In the genomic region with DNA sequence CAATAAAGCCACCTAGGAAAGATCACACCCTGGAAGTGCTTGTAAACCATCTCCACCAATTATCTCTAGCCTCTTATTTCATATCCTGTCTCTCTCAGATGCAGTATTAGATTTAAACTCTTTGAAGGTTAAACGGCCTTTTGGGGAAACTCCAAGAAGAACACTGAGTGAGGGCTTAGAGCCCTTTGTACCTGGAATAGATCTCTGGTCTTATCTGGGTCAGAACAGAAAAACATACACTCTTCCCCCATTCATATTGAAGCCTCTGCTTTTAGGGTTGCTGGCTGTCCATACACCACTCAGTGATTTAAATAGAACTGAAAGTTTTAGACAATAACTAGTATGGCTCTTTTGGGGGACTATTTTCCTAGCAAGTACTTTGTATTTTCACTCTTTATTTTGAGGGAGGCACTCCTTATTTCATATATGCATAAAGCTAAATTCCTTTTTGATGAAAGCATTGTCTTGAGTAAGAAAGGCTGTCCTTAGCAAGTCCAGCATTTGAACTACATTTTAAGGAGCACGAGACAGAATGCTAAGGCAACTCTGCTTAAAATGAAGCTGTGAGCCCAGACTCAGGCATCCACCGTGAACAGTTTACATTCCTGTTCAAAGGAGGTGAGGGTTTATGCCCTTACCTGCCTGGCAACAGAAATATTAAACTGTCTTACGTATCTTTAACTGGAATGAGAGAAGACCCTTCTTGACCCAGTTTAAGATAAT, we compare ENCODE assay signal across 34 cellular contexts. TPM values are rescaled to one million over a fixed set of nuclear protein-coding genes. Genes with fewer than 3 reads are reported as not detected.
DNase-seq lines count a peak whose midpoint lies in the region; ATAC-seq, FAIRE-seq and TF ChIP-seq lines count a peak whose summit lies in the region.
"Had no signal": no experiment of that assay in that cellular context is flagged by ENCODE, and none has a peak within 500 bp of the region (broad histone marks: within the 10 kb centered on the region; RNA-seq: fewer than 3 reads in every experiment).

No MANE protein-coding gene starts in this region.

- H3K27ac ChIP-seq in fibroblast of lung (ENCODE audit: insufficient read depth, low read length) (no peak overlapping the region), small intestine (ENCODE audit: low read depth in 1 of 2, low read length in 1 of 2) (no peak overlapping the region)
- H3K27ac ChIP-seq: adrenal gland, brain microvascular endothelial cell, epithelial cell of prostate, foreskin keratinocyte had no signal

- H3K4me1 ChIP-seq in fibroblast of lung (ENCODE audit: control insufficient read depth, extremely low read depth, insufficient read depth, low read length) (no peaks in the 10 kb centered on the region), small intestine (ENCODE audit: control insufficient read depth in 2 of 2, insufficient read depth in 1 of 2, low read depth in 1 of 2, low read length in 1 of 2) (no peaks in the 10 kb centered on the region)
- H3K4me1 ChIP-seq: adrenal gland, foreskin keratinocyte, testis had no signal

- FAIRE-seq in small intestine (lab: Jason Lieb, UNC) = no peak
- FAIRE-seq: A204.1, keratinocyte, urothelium cell line had no signal

- peaks cover 54% of the 10 kb centered on the region for H3K4me1 Mint-ChIP-seq in osteocyte (ENCODE audit: unreplicated experiment)
- H3K4me1 Mint-ChIP-seq: H9 had no signal

- H3K4me3 ChIP-seq in fibroblast of lung (replicated peaks in 1 of 4; ENCODE audit: control extremely low read depth in 1 of 4, insufficient read depth in 1 of 4, low read depth in 3 of 4, low read length in 4 of 4) (no peak overlapping the region), small intestine (ENCODE audit: low read depth in 1 of 2, low read length in 2 of 2) (no peak overlapping the region)
- H3K4me3 ChIP-seq: adrenal gland, testis had no signal

- H3K27me3 Mint-ChIP-seq in osteocyte (ENCODE audit: unreplicated experiment) = no peaks in the 10 kb centered on the region
- H3K27me3 Mint-ChIP-seq: CD4-positive, CD25-positive, alpha-beta regulatory T cell; naive thymus-derived CD4-positive, alpha-beta T cell; T-helper 17 cell had no signal

- no peak overlapping the region for H2AFZ ChIP-seq in fibroblast of lung (ENCODE audit: low read length)

- ATAC-seq in HG02610 (IDR thresholded peaks at IDR 0.05; ENCODE audit: unreplicated experiment) = no peak
- ATAC-seq: activated CD4-positive, CD25-positive, alpha-beta regulatory T cell treated with anti-CD3 and anti-CD28 coated beads, Interleukin-2, amount 50 U/mL, for 24 hours; activated T-cell treated with anti-CD3 and anti-CD28 coated beads, Interleukin-2, amount 50 U/mL, for 72 hours; foreskin keratinocyte; naive thymus-derived CD4-positive, alpha-beta T cell; Panc1; stimulated activated naive CD8-positive, alpha-beta T cell treated with anti-CD3 and anti-CD28 coated beads, Interleukin-15, Interleukin-2, amounts not matched to agents 100 U/mL and 50 U/mL, for 24 hours; T-helper 17 cell had no signal

- 70 to 78% (median 77%) methylated on average over 4 of the region's 4 CpGs for WGBS in small intestine, 3 donors

- H3K36me3 ChIP-seq in fibroblast of lung (ENCODE audit: control insufficient read depth, insufficient read depth, low read length) (no peaks in the 10 kb centered on the region), small intestine (ENCODE audit: control insufficient read depth in 2 of 2, insufficient read depth in 2 of 2, low read length in 2 of 2) (no peaks in the 10 kb centered on the region)
- H3K36me3 ChIP-seq: adrenal gland, brain microvascular endothelial cell had no signal

- no peaks in the 10 kb centered on the region for H3K79me2 ChIP-seq in fibroblast of lung (ENCODE audit: control insufficient read depth, insufficient read depth, low read length)

- H3K36me3 Mint-ChIP-seq in osteocyte (ENCODE audit: unreplicated experiment) = no peaks in the 10 kb centered on the region
- H3K36me3 Mint-ChIP-seq: CD4-positive, CD25-positive, alpha-beta regulatory T cell had no signal

- no peaks in the 10 kb centered on the region for H4K20me1 ChIP-seq in fibroblast of lung (ENCODE audit: control insufficient read depth, extremely low read depth, insufficient read depth, low read length)

- TF ChIP-seq CTCF in fibroblast of lung (conservative IDR thresholded peaks at IDR 0.05 in 1 of 2, IDR thresholded peaks at IDR 0.05 in 1 of 2; ENCODE audit: low read depth in 1 of 2, low read length in 2 of 2) = no peak
- TF ChIP-seq CTCF in osteocyte (IDR thresholded peaks at IDR 0.05) = no peak

- in situ Hi-C loops in G401 (cut with HindIII; ENCODE audit: low sequenced_read_pairs) = no loop called here

- H3K4me3 Mint-ChIP-seq in osteocyte (ENCODE audit: unreplicated experiment) = no peak overlapping the region
- H3K4me3 Mint-ChIP-seq: activated naive CD4-positive, alpha-beta T cell treated with anti-CD3 and anti-CD28 coated beads for 36 hours; activated T-cell treated with anti-CD3 and anti-CD28 coated beads, Interleukin-2, amount 50 U/mL, for 72 hours; CD4-positive, CD25-positive, alpha-beta regulatory T cell; H9; naive thymus-derived CD4-positive, alpha-beta T cell; T-helper 17 cell had no signal

- DNase-seq in G401 (ENCODE audit: low spot score) (peak; percentile 29), amniotic epithelial cell (ENCODE audit: low read depth) (peak; percentile 41), fibroblast of lung (ENCODE audit: low read depth in 2 of 2) (peak; percentile 24 to 26), osteocyte (ENCODE audit: extremely low spot score, unreplicated experiment) (no peak), OCI-M1 (lab: John Stamatoyannopoulos, UW) (no peak), small intestine (no peak)
- DNase-seq in stimulated activated CD4-positive, alpha-beta T cell treated with anti-CD3 and anti-CD28 coated beads, Interleukin-2, amount 100 ng/mL, for 24 hours = no peak
- DNase-seq: activated CD4-positive, alpha-beta T cell treated with anti-CD3 and anti-CD28 coated beads, Interleukin-2, amount 50 U/mL, for 48 hours; activated naive CD4-positive, alpha-beta T cell treated with anti-CD3 and anti-CD28 coated beads for 36 hours; activated T-cell treated with anti-CD3 and anti-CD28 coated beads, Interleukin-2, amount 50 U/mL, for 72 hours; adrenal gland; AML-193; brain microvascular endothelial cell; CD4-positive, CD25-positive, alpha-beta regulatory T cell; effector CD8-positive, alpha-beta T cell; H9; head of caudate nucleus; Karpas-422; naive thymus-derived CD4-positive, alpha-beta T cell; NCI-H2029; retina; SHP77; stimulated activated CD4-positive, alpha-beta T cell treated with anti-CD3 and anti-CD28 coated beads, Interleukin-1b, Interleukin-23, amount 100 ng/mL, for 48 hours; stimulated activated naive CD8-positive, alpha-beta T cell treated with anti-CD3 and anti-CD28 coated beads, Interleukin-15, Interleukin-2, amounts not matched to agents 100 U/mL and 50 U/mL, for 24 hours; T-helper 17 cell; testis had no signal

- no peaks in the 10 kb centered on the region for H3K9me3 Mint-ChIP-seq in osteocyte (ENCODE audit: unreplicated experiment)
- H3K9me3 Mint-ChIP-seq: activated naive CD4-positive, alpha-beta T cell treated with anti-CD3 and anti-CD28 coated beads for 36 hours; activated T-cell treated with anti-CD3 and anti-CD28 coated beads, Interleukin-2, amount 50 U/mL, for 72 hours; CD4-positive, CD25-positive, alpha-beta regulatory T cell; naive thymus-derived CD4-positive, alpha-beta T cell had no signal

- peak overlapping the region; percentile 1 for H3K27ac Mint-ChIP-seq in osteocyte (ENCODE audit: unreplicated experiment)
- H3K27ac Mint-ChIP-seq: activated naive CD4-positive, alpha-beta T cell treated with anti-CD3 and anti-CD28 coated beads for 36 hours; activated T-cell treated with anti-CD3 and anti-CD28 coated beads, Interleukin-2, amount 50 U/mL, for 72 hours; CD4-positive, CD25-positive, alpha-beta regulatory T cell; H9; naive thymus-derived CD4-positive, alpha-beta T cell; T-helper 17 cell had no signal

- H3K27me3 ChIP-seq in fibroblast of lung (ENCODE audit: control insufficient read depth, insufficient read depth, low read length) (no peaks in the 10 kb centered on the region), small intestine (ENCODE audit: control insufficient read depth in 2 of 2, insufficient read depth in 2 of 2, low read length in 2 of 2) (no peaks in the 10 kb centered on the region)
- H3K27me3 ChIP-seq: adrenal gland, brain microvascular endothelial cell, foreskin keratinocyte, testis had no signal

- no peak overlapping the region for H3K9ac ChIP-seq in fibroblast of lung (ENCODE audit: insufficient read depth, low read length)

- H3K9me3 ChIP-seq in fibroblast of lung (ENCODE audit: control insufficient read depth, insufficient read depth, low read depth, low read length) (no peaks in the 10 kb centered on the region), small intestine (ENCODE audit: control insufficient read depth, low read depth) (no peaks in the 10 kb centered on the region)
- H3K9me3 ChIP-seq: adrenal gland, testis had no signal

- H3K4me2 ChIP-seq in fibroblast of lung (ENCODE audit: extremely low read depth, insufficient read depth, low read length) = no peak overlapping the region

RNA-seq across cellular contexts. Expression of gene YY2, which starts 17.4 kb away (rescaled TPM):
- total RNA-seq in G401 (2014; rRNA removed; shearing (Covaris generic)) = not detected in 2 replicates
- 1.0 and 2.8 TPM in 2 replicates for total RNA-seq in fibroblast of lung
- 1.5 and 2.3 TPM in 2 replicates for polyA plus RNA-seq in fibroblast of lung
- 1.7 and 2.4 TPM in 2 replicates for polyA plus RNA-seq in fibroblast of lung (2012)
- 2.5 TPM in 1 of 2 replicates, not detected in the other for polyA minus RNA-seq in fibroblast of lung (ENCODE audit: low replicate concordance)
- 4.7 and 5.8 TPM in 2 replicates for total RNA-seq in osteocyte
- polyA plus RNA-seq in small intestine = under 1 TPM in 1 of 3 donors, not detected in 2; 0.95 TPM

RNA-seq across cellular contexts. Expression of gene MBTPS2, which starts 33.8 kb away (rescaled TPM):
- total RNA-seq in G401 (2014; rRNA removed; shearing (Covaris generic)) = 4.2 and 4.3 TPM in 2 replicates
- total RNA-seq in fibroblast of lung (7.4 and 13.0 TPM in 2 replicates), osteocyte (23.7 and 25.1 TPM in 2 replicates)
- polyA plus RNA-seq in fibroblast of lung (29.0 and 31.9 TPM in 2 replicates), small intestine (1 to 10 TPM in 1 of 3 donors, under 1 TPM in 2; 0.54 to 5.3 (median 0.89) TPM)
- polyA plus RNA-seq in fibroblast of lung (2012) = 17.4 and 19.1 TPM in 2 replicates
- 15.7 and 20.2 TPM in 2 replicates for polyA minus RNA-seq in fibroblast of lung (ENCODE audit: low replicate concordance)

Comparison
In these comparisons a context has a peak if more than half of its experiments do, and no peak if none do; other contexts are left out.
1. DNase-seq: peak in G401 (single experiment), amniotic epithelial cell (single experiment) and fibroblast of lung (2 of 2); none in osteocyte (single experiment), OCI-M1 (single experiment), small intestine (single experiment) and stimulated activated CD4-positive, alpha-beta T cell treated with anti-CD3 and anti-CD28 coated beads, Interleukin-2, amount 100 ng/mL, for 24 hours (0 of 2).